Comparison of ENCODE assay signal across 2 cellular contexts in genomic region chr10:87225148-87225547, GRCh38. TPM values are rescaled to one million over a fixed set of nuclear protein-coding genes. Genes with fewer than 3 reads are reported as not detected.
"Had no signal": no experiment of that assay in that cellular context is flagged by ENCODE, and none has a peak within 500 bp of the region (broad histone marks: within the 10 kb centered on the region; RNA-seq: fewer than 3 reads in every experiment).

NUTM2A (plus strand) TSS chr10:87225448; CDS start chr10:87225831, 383 bp downstream.

RNA-seq across cellular contexts. Expression of gene NUTM2A, which starts in this region (rescaled TPM):
- total RNA-seq: HT-29 had no signal
- polyA plus RNA-seq: IgD-negative memory B cell had no signal
